Comparison of ENCODE assay signal across 17 cellular contexts in genomic region chr11:73263640-73264039, GRCh38. TPM values are rescaled to one million over a fixed set of nuclear protein-coding genes. Genes with fewer than 3 reads are reported as not detected.
A peak's percentile ranks its signal among the peaks of the same experiment; 100 is the strongest.
DNase-seq lines count a peak whose midpoint lies in the region; ATAC-seq and TF ChIP-seq lines count a peak whose summit lies in the region.
"Had no signal": no experiment of that assay in that cellular context is flagged by ENCODE, and none has a peak within 500 bp of the region (broad histone marks: within the 10 kb centered on the region; RNA-seq: fewer than 3 reads in every experiment).

No MANE protein-coding gene starts in this region.

- H2BK5ac ChIP-seq in IMR-90 (ENCODE audit: low read depth, low read length, poor library complexity, severe bottlenecking): no peak overlapping the region

- no peak overlapping the region; the same call in 1 of the 2 replicates for H2AK5ac ChIP-seq in IMR-90 (ENCODE audit: low read depth, low read length)

- H3K27ac Mint-ChIP-seq in activated CD8-positive, alpha-beta memory T cell treated with anti-CD3 and anti-CD28 coated beads, Interleukin-2, amount 10 ng/mL, durations not matched to agents 7 days and 5 days: no peak overlapping the region
- H3K27ac Mint-ChIP-seq: CD8-positive, alpha-beta memory T cell had no signal

- H4K8ac ChIP-seq in IMR-90 (ENCODE audit: low read depth in 2 of 2, low read length in 2 of 2): no peak overlapping the region

- no peak overlapping the region for H3K4me2 ChIP-seq in IMR-90 (ENCODE audit: low read depth, low read length)
- H3K4me2 ChIP-seq: BLaER1 had no signal

- TF ChIP-seq POLR2A in IMR-90 (IDR thresholded peaks at IDR 0.05; ENCODE audit: low read depth, low read length): no peak

- peaks cover 3% of the 10 kb centered on the region for H3K4me1 ChIP-seq in IMR-90 (ENCODE audit: control insufficient read depth, insufficient read depth, low read length)

- in situ Hi-C loops in IMR-90 (cut with MboI; ENCODE audit: low sequenced_read_pairs): no loop called here

- dilution Hi-C loops in IMR-90 (cut with HindIII; ENCODE audit: low sequenced_read_pairs, unreplicated experiment): no loop called here

- H3K23ac ChIP-seq in IMR-90 (ENCODE audit: low read depth, low read length): no peak overlapping the region

- TF ChIP-seq CTCF in IMR-90 (conservative IDR thresholded peaks at IDR 0.05; ENCODE audit: low read depth, low read length): no peak

- H3K4me1 Mint-ChIP-seq in activated CD8-positive, alpha-beta memory T cell treated with anti-CD3 and anti-CD28 coated beads, Interleukin-2, amount 10 ng/mL, durations not matched to agents 7 days and 5 days: no peaks in the 10 kb centered on the region
- H3K4me1 Mint-ChIP-seq: CD8-positive, alpha-beta memory T cell had no signal

- no peak overlapping the region for H2BK15ac ChIP-seq in IMR-90 (ENCODE audit: low read depth, low read length)

- H3K27me3 Mint-ChIP-seq in activated CD8-positive, alpha-beta memory T cell treated with anti-CD3 and anti-CD28 coated beads, Interleukin-2, amount 10 ng/mL, durations not matched to agents 7 days and 5 days: peaks cover 48% of the 10 kb centered on the region

- H3K4me3 Mint-ChIP-seq in activated CD8-positive, alpha-beta memory T cell treated with anti-CD3 and anti-CD28 coated beads, Interleukin-2, amount 10 ng/mL, durations not matched to agents 7 days and 5 days: no peak overlapping the region
- H3K4me3 Mint-ChIP-seq: CD8-positive, alpha-beta memory T cell had no signal

- H3K9me1 ChIP-seq in IMR-90 (ENCODE audit: insufficient read depth, low read length): peaks cover 3% of the 10 kb centered on the region; the same call in 1 of the 2 replicates

- TF ChIP-seq RAD21 in IMR-90 (IDR thresholded peaks at IDR 0.05; ENCODE audit: low read length): no peak

- H3K9me3 ChIP-seq in IMR-90 (ENCODE audit: control insufficient read depth, insufficient read depth, low read length): no peaks in the 10 kb centered on the region
- H3K9me3 ChIP-seq: BLaER1, Caco-2 had no signal

- no peaks in the 10 kb centered on the region for H3K9me3 Mint-ChIP-seq in activated CD8-positive, alpha-beta memory T cell treated with anti-CD3 and anti-CD28 coated beads, Interleukin-2, amount 10 ng/mL, durations not matched to agents 7 days and 5 days (ENCODE audit: low read depth)
- H3K9me3 Mint-ChIP-seq: CD8-positive, alpha-beta memory T cell had no signal

- no peak overlapping the region for H3K4ac ChIP-seq in IMR-90 (ENCODE audit: low read depth, low read length)

- H3K14ac ChIP-seq in IMR-90 (replicated peaks; ENCODE audit: low read depth, low read length): no peak overlapping the region

- H3K27ac ChIP-seq in IMR-90 (ENCODE audit: insufficient read depth, low read length): no peak overlapping the region
- H3K27ac ChIP-seq: BLaER1, HL-60 had no signal

- peaks cover 39% of the 10 kb centered on the region for H3K27me3 ChIP-seq in IMR-90 (ENCODE audit: control insufficient read depth, insufficient read depth, low read length)
- H3K27me3 ChIP-seq: BLaER1 had no signal

- no TSS peak for BruUV-seq in IMR-90 (replicated peaks; lab: Mats Ljungman, UMichigan)

- POLR2A ChIA-PET in IMR-90 (lab: Charles Lee; ENCODE audit: unreplicated experiment): no interaction called here

- peak overlapping the region; percentile 26 for H2AFZ ChIP-seq in IMR-90 (replicated peaks; ENCODE audit: low read length, poor library complexity)

- intact Hi-C loops in IMR-90 (cut with micrococcal nuclease): no loop called here

- no peaks in the 10 kb centered on the region for H3K36me3 ChIP-seq in IMR-90 (ENCODE audit: control insufficient read depth, insufficient read depth, low read length)
- H3K36me3 ChIP-seq: BLaER1 had no signal

- H4K91ac ChIP-seq in IMR-90 (ENCODE audit: insufficient read depth, low read depth, low read length): no peak overlapping the region

- no peak overlapping the region for H2AK9ac ChIP-seq in IMR-90 (replicated peaks; ENCODE audit: low read depth, low read length, poor library complexity)

- no peak overlapping the region for H3K18ac ChIP-seq in IMR-90 (ENCODE audit: low read depth, low read length)

- no peak overlapping the region for H2BK120ac ChIP-seq in IMR-90 (ENCODE audit: low read depth, low read length)

- no peak overlapping the region for H2BK20ac ChIP-seq in IMR-90 (ENCODE audit: low read depth, low read length)

- no peak overlapping the region for H3K56ac ChIP-seq in IMR-90 (ENCODE audit: extremely low read depth, insufficient read depth, low read length)

- WGBS in IMR-90 (ENCODE audit: extremely low coverage in 2 of 2, insufficient read length in 1 of 2), 2 experiments: 100% methylated on average over 1 of the region's 2 CpGs; no CpG with 5 or more reads in 1 of the 2 experiments

- DNase-seq in activated CD8-positive, alpha-beta memory T cell treated with anti-CD3 and anti-CD28 coated beads for 24 hours: peak; percentile 26
- no peak for DNase-seq in activated CD8-positive, alpha-beta memory T cell treated with anti-CD3 and anti-CD28 coated beads, Interleukin-2, amount 10 ng/mL, durations not matched to agents 7 days and 5 days
- DNase-seq in IMR-90: no peak
- DNase-seq in ecto neural progenitor cell (ENCODE audit: low spot score): peak; percentile 21
- peak; percentile 1 for DNase-seq in retina
- no peak for DNase-seq in activated effector memory CD4-positive, alpha-beta T cell treated with Interleukin-2 at 50 U/mL for 16 hours
- no peak for DNase-seq in HUDEP-2 (lab: John Stamatoyannopoulos, UW; ENCODE audit: unreplicated experiment in 76 of 76)
- DNase-seq: 8988T; AML-193; CD8-positive, alpha-beta memory T cell; DND-41; GDM1; GOT3; HCEC 1CT had no signal

- H4K5ac ChIP-seq in IMR-90 (ENCODE audit: low read depth, low read length): no peak overlapping the region

- H3K36me3 Mint-ChIP-seq in activated CD8-positive, alpha-beta memory T cell treated with anti-CD3 and anti-CD28 coated beads, Interleukin-2, amount 10 ng/mL, durations not matched to agents 7 days and 5 days: no peaks in the 10 kb centered on the region
- H3K36me3 Mint-ChIP-seq: CD8-positive, alpha-beta memory T cell had no signal

- no peaks in the 10 kb centered on the region for H3K79me1 ChIP-seq in IMR-90 (ENCODE audit: low read depth in 1 of 2, low read length in 2 of 2)

- H3K4me3 ChIP-seq in IMR-90 (ENCODE audit: insufficient read depth, low read depth, low read length): no peak overlapping the region
- H3K4me3 ChIP-seq: BLaER1 had no signal

- CTCF ChIA-PET in activated CD8-positive, alpha-beta memory T cell treated with anti-CD3 and anti-CD28 coated beads, Interleukin-2, amount 10 ng/mL, durations not matched to agents 7 days and 5 days (lab: Charles Lee): interaction anchor here (0.6 to 1.6 kb wide), 2 partner anchors 11 to 26 kb away, joined by 3 to 4 read pairs; no protein-coding TSS in a partner anchor
- CTCF ChIA-PET in IMR-90 (lab: Yijun Ruan, JAX): interaction anchor here (1.7 kb wide), 1 partner anchor 26 kb away, joined by 4 read pairs; no protein-coding TSS in a partner anchor

- no peak for ATAC-seq in activated CD8-positive, alpha-beta memory T cell treated with anti-CD3 and anti-CD28 coated beads, Interleukin-2, amount 10 ng/mL, durations not matched to agents 7 days and 5 days
- no peak for ATAC-seq in IMR-90 (ENCODE audit: low read depth)

- H3K9ac ChIP-seq in IMR-90 (ENCODE audit: low read depth, low read length): no peak overlapping the region
- H3K9ac ChIP-seq: BLaER1 had no signal

- no peaks in the 10 kb centered on the region for H4K20me1 ChIP-seq in IMR-90 (ENCODE audit: insufficient read depth, low read length)
- H4K20me1 ChIP-seq: BLaER1 had no signal

TF ChIP-seq in IMR-90, 13 proteins besides CTCF, POLR2A, EP300 and RAD21:
- TF ChIP-seq MAFK (IDR thresholded peaks at IDR 0.05; ENCODE audit: low read depth, low read length) (no peak), MXI1 (IDR thresholded peaks at IDR 0.05; ENCODE audit: borderline replicate concordance, low read depth, low read length) (no peak), USF2 (IDR thresholded peaks at IDR 0.05; ENCODE audit: low read depth, low read length) (no peak), NFE2L2 (IDR thresholded peaks at IDR 0.05; ENCODE audit: low read depth, low read length) (no peak), SMC3 (IDR thresholded peaks at IDR 0.05; ENCODE audit: low read depth, low read length) (no peak)

RNA-seq across cellular contexts. Expression of gene P2RY6, which starts 8.5 kb away (rescaled TPM):
- total RNA-seq in activated CD8-positive, alpha-beta memory T cell treated with anti-CD3 and anti-CD28 coated beads, Interleukin-2, amount 10 ng/mL, durations not matched to agents 7 days and 5 days: not detected
- total RNA-seq in IMR-90 (2012; rRNA removed): under 0.01 TPM in 1 of 2 replicates, not detected in the other
- 0.37 and 0.44 TPM in 2 replicates for polyA plus RNA-seq in IMR-90 (2012; rRNA removed)
- 0.67 TPM in 1 of 2 replicates, not detected in the other for polyA plus RNA-seq in IMR-90 (2012; cell fraction: cytosol; rRNA removed)
- polyA plus RNA-seq in IMR-90 (2012; cell fraction: nucleus; rRNA removed; ENCODE audit: low replicate concordance): 0.45 and 1.5 TPM in 2 replicates
- polyA plus RNA-seq: CD8-positive, alpha-beta memory T cell had no signal

RNA-seq across cellular contexts. Expression of gene ARHGEF17, which starts 44.4 kb away (rescaled TPM):
- total RNA-seq in activated CD8-positive, alpha-beta memory T cell treated with anti-CD3 and anti-CD28 coated beads, Interleukin-2, amount 10 ng/mL, durations not matched to agents 7 days and 5 days: not detected
- total RNA-seq in IMR-90 (2012; rRNA removed): 19.4 and 21.7 TPM in 2 replicates
- polyA plus RNA-seq in IMR-90 (2012; rRNA removed): 97.7 and 128 TPM in 2 replicates
- 30.1 and 51.0 TPM in 2 replicates for polyA plus RNA-seq in IMR-90 (2012; cell fraction: cytosol; rRNA removed)
- 388 and 880 TPM in 2 replicates for polyA plus RNA-seq in IMR-90 (2012; cell fraction: nucleus; rRNA removed; ENCODE audit: low replicate concordance)
- total RNA-seq: CD8-positive, alpha-beta memory T cell had no signal
- polyA plus RNA-seq: CD8-positive, alpha-beta memory T cell had no signal

RNA-seq across cellular contexts. Expression of gene P2RY2, which starts 45.6 kb away (rescaled TPM):
- total RNA-seq in activated CD8-positive, alpha-beta memory T cell treated with anti-CD3 and anti-CD28 coated beads, Interleukin-2, amount 10 ng/mL, durations not matched to agents 7 days and 5 days: not detected
- not detected in 2 replicates for total RNA-seq in IMR-90 (2012; rRNA removed)
- polyA plus RNA-seq in IMR-90 (2012; rRNA removed): 0.06 TPM in 1 of 2 replicates, not detected in the other
- polyA plus RNA-seq in IMR-90 (2012; cell fraction: cytosol; rRNA removed): 0.02 TPM in 1 of 2 replicates, not detected in the other
- 0.07 TPM in 1 of 2 replicates, not detected in the other for polyA plus RNA-seq in IMR-90 (2012; cell fraction: nucleus; rRNA removed; ENCODE audit: low replicate concordance)
- total RNA-seq: CD8-positive, alpha-beta memory T cell had no signal
- polyA plus RNA-seq: CD8-positive, alpha-beta memory T cell had no signal

Comparison
In these comparisons a context has a peak if more than half of its experiments do, and no peak if none do; other contexts are left out.
1. DNase-seq: peak in activated CD8-positive, alpha-beta memory T cell treated with anti-CD3 and anti-CD28 coated beads for 24 hours (single experiment), ecto neural progenitor cell (single experiment) and retina (single experiment); none in activated CD8-positive, alpha-beta memory T cell treated with anti-CD3 and anti-CD28 coated beads, Interleukin-2, amount 10 ng/mL, durations not matched to agents 7 days and 5 days (single experiment), IMR-90 (single experiment), activated effector memory CD4-positive, alpha-beta T cell treated with Interleukin-2 at 50 U/mL for 16 hours (single experiment) and HUDEP-2 (0 of 76).
2. RNA of gene ARHGEF17, which starts 44.4 kb away (total RNA-seq): 19.4 to 21.7 TPM in IMR-90; not detected in activated CD8-positive, alpha-beta memory T cell treated with anti-CD3 and anti-CD28 coated beads, Interleukin-2, amount 10 ng/mL, durations not matched to agents 7 days and 5 days; every median in the first group is over 10 times any median in the second.